Comparison of ENCODE assay signal across 10 cellular contexts in genomic region chr1:91278754-91279153, GRCh38.
DNase-seq lines count a peak whose midpoint lies in the region; ATAC-seq, FAIRE-seq and TF ChIP-seq lines count a peak whose summit lies in the region.
"Had no signal": no experiment of that assay in that cellular context is flagged by ENCODE, and none has a peak within 500 bp of the region (broad histone marks: within the 10 kb centered on the region; RNA-seq: fewer than 3 reads in every experiment).

No MANE protein-coding gene starts in this region.

- H2BK5ac ChIP-seq in H1 (ENCODE audit: low read depth, low read length): no peak overlapping the region

- no peak overlapping the region for H2AFZ ChIP-seq in H1 (ENCODE audit: low read length)

- H3K14ac ChIP-seq in H1 (ENCODE audit: insufficient read length): no peak overlapping the region

- FAIRE-seq in H1 (lab: Jason Lieb, UNC): no peak

- no peak for ATAC-seq in HG03095 (IDR thresholded peaks at IDR 0.05; ENCODE audit: unreplicated experiment)

- no peak overlapping the region for H3K4me3 Mint-ChIP-seq in progenitor cell of endocrine pancreas (ENCODE audit: low read depth)
- H3K4me3 Mint-ChIP-seq: activated CD4-positive, alpha-beta memory T cell treated with anti-CD3 and anti-CD28 coated beads, Interleukin-2, amount 10 ng/mL, durations not matched to agents 7 days and 5 days had no signal

- H2AK5ac ChIP-seq in H1 (ENCODE audit: low read depth, low read length): no peak overlapping the region

- no peak overlapping the region for H3K4me3 ChIP-seq in H1 (ENCODE audit: extremely low read depth in 1 of 4, insufficient read depth in 2 of 4, low read depth in 3 of 4, low read length in 4 of 4)
- H3K4me3 ChIP-seq: BLaER1 had no signal

- H3K23me2 ChIP-seq in H1 (ENCODE audit: low read depth, low read length): no peaks in the 10 kb centered on the region

- no peak overlapping the region for H2BK20ac ChIP-seq in H1 (ENCODE audit: low read length)

- no peak overlapping the region for H3K18ac ChIP-seq in H1 (ENCODE audit: extremely low read depth, low read length)

- peaks cover 5% of the 10 kb centered on the region for H3K36me3 Mint-ChIP-seq in progenitor cell of endocrine pancreas (ENCODE audit: insufficient read depth)

- peak; percentile 8 for DNase-seq in NCI-H2029 (lab: John Stamatoyannopoulos, UW)
- DNase-seq in NCI-H2029 treated with DMSO at 0.1 percent for 48 hours (lab: John Stamatoyannopoulos, UW): no peak
- DNase-seq in NCI-H446 (lab: John Stamatoyannopoulos, UW): peak; percentile 20 to 55
- no peak for DNase-seq in H1 (ENCODE audit: low read depth in 1 of 2, low spot score in 2 of 2)
- DNase-seq in progenitor cell of endocrine pancreas (ENCODE audit: low spot score, unreplicated experiment): no peak
- DNase-seq in cerebellar nuclear complex (lab: John Stamatoyannopoulos, UW): no peak
- DNase-seq in DMS153 treated with DMSO at 0.1 percent for 48 hours (lab: John Stamatoyannopoulos, UW; ENCODE audit: unreplicated experiment): no peak
- DNase-seq: activated CD4-positive, alpha-beta memory T cell treated with anti-CD3 and anti-CD28 coated beads, Interleukin-2, amount 10 ng/mL, durations not matched to agents 7 days and 5 days had no signal

- no peak overlapping the region for H3K9ac ChIP-seq in H1 (replicated peaks in 1 of 4; ENCODE audit: extremely low read depth in 1 of 4, low read depth in 3 of 4, low read length in 3 of 4)
- H3K9ac ChIP-seq: BLaER1 had no signal

- H3K27me3 ChIP-seq in H1 (replicated peaks in 1 of 4; ENCODE audit: control insufficient read depth in 3 of 4, extremely low read depth in 1 of 4, insufficient read depth in 3 of 4, low read length in 3 of 4): no peaks in the 10 kb centered on the region
- H3K27me3 ChIP-seq: BLaER1 had no signal

- peaks cover 10% of the 10 kb centered on the region for H3K4me1 Mint-ChIP-seq in progenitor cell of endocrine pancreas (ENCODE audit: low read depth)
- H3K4me1 Mint-ChIP-seq: activated CD4-positive, alpha-beta memory T cell treated with anti-CD3 and anti-CD28 coated beads, Interleukin-2, amount 10 ng/mL, durations not matched to agents 7 days and 5 days had no signal

- TF ChIP-seq EP300 in H1 (IDR thresholded peaks at IDR 0.05; ENCODE audit: borderline replicate concordance in 1 of 2, low read depth in 2 of 2, low read length in 2 of 2): no peak

- H2BK120ac ChIP-seq in H1 (replicated peaks; ENCODE audit: low read depth, low read length): no peak overlapping the region

- H3K36me3 ChIP-seq in H1 (ENCODE audit: control insufficient read depth in 2 of 4, insufficient read depth in 4 of 4, low read length in 3 of 4): no peaks in the 10 kb centered on the region
- H3K36me3 ChIP-seq: BLaER1 had no signal

- no peak overlapping the region for H3K4me2 ChIP-seq in H1 (ENCODE audit: insufficient read depth in 1 of 2, low read depth in 2 of 2, low read length in 2 of 2)
- H3K4me2 ChIP-seq: BLaER1 had no signal

- no peaks in the 10 kb centered on the region for H3K79me1 ChIP-seq in H1 (ENCODE audit: low read depth, low read length)

- H3K56ac ChIP-seq in H1 (replicated peaks; ENCODE audit: insufficient read length, low read depth, low read length): no peak overlapping the region

- TF ChIP-seq POLR2A in H1 (IDR thresholded peaks at IDR 0.05; ENCODE audit: control extremely low read depth in 1 of 2, low read depth in 2 of 2, low read length in 2 of 2): no peak

- POLR2A ChIA-PET in H1 (lab: Charles Lee; ENCODE audit: partially characterized antibody): interaction anchor here (0.6 to 1.5 kb wide), 3 partner anchors 19 to 214 kb away, joined by 3 to 7 read pairs (median 3); no protein-coding TSS in a partner anchor

- H2BK15ac ChIP-seq in H1 (ENCODE audit: low read length): no peak overlapping the region

- no peaks in the 10 kb centered on the region for H3K9me3 ChIP-seq in H1 (ENCODE audit: insufficient read depth in 2 of 2, low read depth in 1 of 2, low read length in 1 of 2)
- H3K9me3 ChIP-seq: BLaER1 had no signal

- H4K20me1 ChIP-seq in H1 (replicated peaks in 1 of 2; ENCODE audit: control insufficient read depth in 1 of 2, insufficient read depth in 2 of 2, low read length in 2 of 2): no peaks in the 10 kb centered on the region
- H4K20me1 ChIP-seq: BLaER1 had no signal

- peak; percentile 50 to 62 for TF ChIP-seq RAD21 in H1 (IDR thresholded peaks at IDR 0.05 in 1 of 2, conservative IDR thresholded peaks at IDR 0.05 in 1 of 2; ENCODE audit: low read depth in 2 of 2, low read length in 2 of 2)

- no peak overlapping the region for H3K27ac Mint-ChIP-seq in progenitor cell of endocrine pancreas
- H3K27ac Mint-ChIP-seq: activated CD4-positive, alpha-beta memory T cell treated with anti-CD3 and anti-CD28 coated beads, Interleukin-2, amount 10 ng/mL, durations not matched to agents 7 days and 5 days had no signal

- WGBS in H1 (ENCODE audit: extremely low coverage in 1 of 2, insufficient coverage in 1 of 2, insufficient read length in 1 of 2, insufficient replicate concordance in 2 of 2, low coverage in 1 of 2, low lambda C conversion rate in 2 of 2, missing lambda C conversion rate in 1 of 2), 2 experiments: 65% methylated on average over 1 of the region's 1 CpG; no CpG with 5 or more reads in 1 of the 2 experiments

- no peak overlapping the region for H2BK12ac ChIP-seq in H1 (ENCODE audit: low read depth, low read length)

- CTCF ChIA-PET in H1 (lab: Charles Lee; ENCODE audit: partially characterized antibody): interaction anchor here (0.6 to 7.6 kb wide), 32 partner anchors 9 to 1421 kb away, joined by 3 to 230 read pairs (median 4); partner anchors contain the start of gene CDC7

- no peaks in the 10 kb centered on the region for H3K9me3 Mint-ChIP-seq in progenitor cell of endocrine pancreas (ENCODE audit: low read depth)
- H3K9me3 Mint-ChIP-seq: activated CD4-positive, alpha-beta memory T cell treated with anti-CD3 and anti-CD28 coated beads, Interleukin-2, amount 10 ng/mL, durations not matched to agents 7 days and 5 days had no signal

- no peaks in the 10 kb centered on the region for H3K79me2 ChIP-seq in H1 (ENCODE audit: control insufficient read depth in 1 of 2, insufficient read depth in 2 of 2, low read length in 2 of 2)

- no peak overlapping the region for H4K5ac ChIP-seq in H1 (ENCODE audit: insufficient read length, low read depth, low read length)

- H3K27ac ChIP-seq in H1 (ENCODE audit: low read depth, low read length): no peak overlapping the region
- H3K27ac ChIP-seq: BLaER1 had no signal

- no peak overlapping the region for H4K8ac ChIP-seq in H1 (ENCODE audit: extremely low read depth, insufficient read depth, low read length)

- no peak overlapping the region for H3K4ac ChIP-seq in H1 (replicated peaks; ENCODE audit: insufficient read length, low read depth, low read length)

- peaks cover 56% of the 10 kb centered on the region for H3K27me3 Mint-ChIP-seq in progenitor cell of endocrine pancreas

- no peak overlapping the region for H4K91ac ChIP-seq in H1 (replicated peaks; ENCODE audit: insufficient read length, low read length)

- TF ChIP-seq CTCF in H1 (IDR thresholded peaks at IDR 0.05; ENCODE audit: control extremely low read depth in 1 of 3, insufficient read depth in 1 of 3, low read depth in 1 of 3, low read length in 3 of 3): peak in 2 of 3 experiments; percentile 22 to 28; a peak in 2 of 4 replicates
- TF ChIP-seq CTCF in progenitor cell of endocrine pancreas (IDR thresholded peaks at IDR 0.05; ENCODE audit: unreplicated experiment): peak; percentile 37

- no peaks in the 10 kb centered on the region for H3K4me1 ChIP-seq in H1 (replicated peaks in 1 of 4; ENCODE audit: control insufficient read depth in 3 of 4, insufficient read depth in 4 of 4, low read length in 3 of 4)
- H3K4me1 ChIP-seq: BLaER1 had no signal

- H3K23ac ChIP-seq in H1 (ENCODE audit: insufficient read length): no peak overlapping the region

TF ChIP-seq in H1, 55 proteins besides CTCF, POLR2A, EP300 and RAD21 (continues in another document):
- TF ChIP-seq SAP30 (IDR thresholded peaks at IDR 0.05; ENCODE audit: insufficient read depth, insufficient replicate concordance, low read length): no peak
- no peak for TF ChIP-seq TAF1 (IDR thresholded peaks at IDR 0.05; ENCODE audit: low read depth, low read length)

Comparison
In these comparisons a context has a peak if more than half of its experiments do, and no peak if none do; other contexts are left out.
1. DNase-seq: peak in NCI-H2029 (single experiment) and NCI-H446 (2 of 2); none in NCI-H2029 treated with DMSO at 0.1 percent for 48 hours (single experiment), H1 (0 of 2), progenitor cell of endocrine pancreas (single experiment), cerebellar nuclear complex (0 of 2) and DMS153 treated with DMSO at 0.1 percent for 48 hours (single experiment).